Comparison of ENCODE assay signal across 25 cellular contexts in genomic region chr5:119630752-119631440, GRCh38. TPM values are rescaled to one million over a fixed set of nuclear protein-coding genes. Genes with fewer than 3 reads are reported as not detected.
"Had no signal": no experiment of that assay in that cellular context is flagged by ENCODE, and none has a peak within 500 bp of the region (broad histone marks: within the 10 kb centered on the region; RNA-seq: fewer than 3 reads in every experiment).

No MANE protein-coding gene starts in this region.

- H3K4me1 ChIP-seq: esophagus muscularis mucosa, gastroesophageal sphincter, heart left ventricle, right lobe of liver had no signal

- FAIRE-seq: islet of Langerhans, urothelium cell line had no signal

- H3K9me3 ChIP-seq: esophagus muscularis mucosa, gastroesophageal sphincter, heart left ventricle, right lobe of liver, tibial artery had no signal

- H3K4me3 ChIP-seq: coronary artery, esophagus muscularis mucosa, gastroesophageal sphincter, heart left ventricle, right lobe of liver, skin epidermis, tibial artery had no signal

- H3K27ac ChIP-seq: coronary artery, esophagus muscularis mucosa, gastroesophageal sphincter, heart left ventricle, right lobe of liver, skin epidermis, tibial artery, VCaP had no signal

- H3K27me3 ChIP-seq: esophagus muscularis mucosa, gastroesophageal sphincter, heart left ventricle, right lobe of liver, tibial artery had no signal

- DNase-seq: activated CD4-positive, alpha-beta T cell treated with anti-CD3 and anti-CD28 coated beads, Interleukin-2, amount 10 ng/mL, durations not matched to agents 7 days and 5 days; activated CD4-positive, CD25-positive, alpha-beta regulatory T cell treated with anti-CD3 and anti-CD28 coated beads, Interleukin-2, amount 50 U/mL, for 72 hours; activated CD8-positive, alpha-beta memory T cell treated with anti-CD3 and anti-CD28 coated beads, Interleukin-2, amount 10 ng/mL, durations not matched to agents 7 days and 5 days; activated CD8-positive, alpha-beta T cell treated with anti-CD3 and anti-CD28 coated beads for 36 hours; activated effector memory CD4-positive, alpha-beta T cell treated with anti-CD3 and anti-CD28 coated beads, Interleukin-2, amount 50 U/mL, for 16 hours; activated naive CD4-positive, alpha-beta T cell treated with anti-CD3 and anti-CD28 coated beads, Interleukin-2, amount 10 ng/mL, durations not matched to agents 7 days and 5 days; activated T-cell treated with anti-CD3 and anti-CD28 coated beads for 4 hours; cerebellar nuclear complex; heart left ventricle; naive B cell; occipital lobe; right lobe of liver; stimulated activated CD4-positive, alpha-beta T cell treated with anti-CD3 and anti-CD28 coated beads, Interleukin-1b, Interleukin-23, amount 100 ng/mL, for 48 hours; stimulated activated naive CD8-positive, alpha-beta T cell treated with anti-CD3 and anti-CD28 coated beads, Interleukin-15, amount 100 ng/mL, for 72 hours; tibial artery had no signal

- H3K36me3 ChIP-seq: esophagus muscularis mucosa, gastroesophageal sphincter, heart left ventricle, right lobe of liver, tibial artery had no signal

- ATAC-seq: activated CD8-positive, alpha-beta memory T cell treated with anti-CD3 and anti-CD28 coated beads, Interleukin-2, amount 10 ng/mL, durations not matched to agents 7 days and 5 days; activated CD8-positive, alpha-beta T cell treated with anti-CD3 and anti-CD28 coated beads for 36 hours; gastroesophageal sphincter; heart left ventricle; right lobe of liver; stimulated activated naive CD8-positive, alpha-beta T cell treated with anti-CD3 and anti-CD28 coated beads, Interleukin-15, amount 100 ng/mL, for 72 hours had no signal

RNA-seq across cellular contexts. Expression of gene FAM170A, which starts 1.5 kb away (rescaled TPM):
- total RNA-seq: activated CD4-positive, alpha-beta T cell treated with anti-CD3 and anti-CD28 coated beads, Interleukin-2, amount 10 ng/mL, durations not matched to agents 7 days and 5 days; activated CD8-positive, alpha-beta memory T cell treated with anti-CD3 and anti-CD28 coated beads, Interleukin-2, amount 10 ng/mL, durations not matched to agents 7 days and 5 days; activated CD8-positive, alpha-beta T cell treated with anti-CD3 and anti-CD28 coated beads for 36 hours; esophagus muscularis mucosa; gastroesophageal sphincter; heart left ventricle; mesenteric fat pad; mucosa of gallbladder; occipital lobe had no signal
- polyA plus RNA-seq: heart left ventricle, neural cell had no signal
